Comparison of ENCODE assay signal across 1 cellular context in genomic region chr1:203031467-203031866, GRCh38.
TF ChIP-seq lines count a peak whose summit lies in the region.

No MANE protein-coding gene starts in this region.

TF ChIP-seq in GM23338, 12 proteins besides CTCF, POLR2A, EP300 and RAD21 (continued from another document):
- TF ChIP-seq ZNF462 (CRISPR knock-in tag; IDR thresholded peaks at IDR 0.05) (no peak), EZH2 (IDR thresholded peaks at IDR 0.05; ENCODE audit: low read depth, unreplicated experiment) (no peak), REST (IDR thresholded peaks at IDR 0.05; ENCODE audit: unreplicated experiment) (no peak)
